ENCODE assay signal across 9 cellular contexts in the genomic region with DNA sequence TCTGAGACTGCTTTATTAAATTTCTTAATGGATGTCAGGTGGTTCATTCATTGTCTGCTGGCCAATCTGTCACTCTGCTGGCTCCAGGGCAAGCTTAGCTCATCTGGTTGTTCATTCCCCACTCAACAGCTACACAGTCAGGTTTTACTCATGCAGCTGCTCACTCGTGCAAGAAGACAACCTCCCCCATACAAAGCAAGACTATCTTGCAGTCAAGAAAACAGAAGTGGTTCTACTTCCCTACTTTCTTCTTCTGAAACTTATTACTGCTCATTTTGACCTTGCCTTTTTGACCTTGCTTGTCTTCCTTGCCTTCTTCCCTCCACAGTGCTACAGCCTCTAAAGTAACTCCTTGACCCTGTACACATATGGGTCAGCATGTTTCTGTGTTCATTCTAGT.
A peak's percentile ranks its signal among the peaks of the same experiment; 100 is the strongest.
DNase-seq lines count a peak whose midpoint lies in the region; ATAC-seq, FAIRE-seq and TF ChIP-seq lines count a peak whose summit lies in the region.
"Had no signal": no experiment of that assay in that cellular context is flagged by ENCODE, and none has a peak within 500 bp of the region (broad histone marks: within the 10 kb centered on the region; RNA-seq: fewer than 3 reads in every experiment).

No MANE protein-coding gene starts in this region.

- peak; percentile 86 for DNase-seq in GM12864 (ENCODE audit: low read depth)
- peak; percentile 89 for DNase-seq in KBM-7
- peak; percentile 23 for DNase-seq in fibroblast of the aortic adventitia (ENCODE audit: low read depth)
- no peak for DNase-seq in mucosa of gallbladder (ENCODE audit: low spot score)
- DNase-seq in effector CD8-positive, alpha-beta T cell (lab: John Stamatoyannopoulos, UW): no peak
- no peak for DNase-seq in ovary
- no peak for DNase-seq in small intestine

- FAIRE-seq in small intestine (lab: Jason Lieb, UNC): no peak

- no peak for TF ChIP-seq CTCF in GM12864 (IDR thresholded peaks at IDR 0.05; ENCODE audit: low read depth, low read length, missing control alignments)
- no peak for TF ChIP-seq CTCF in fibroblast of the aortic adventitia (IDR thresholded peaks at IDR 0.05; ENCODE audit: insufficient read depth, low read length)
- TF ChIP-seq CTCF in ovary (IDR thresholded peaks at IDR 0.05): no peak

- in situ Hi-C loops in KBM-7 (cut with MboI; ENCODE audit: low pct_unique_long_range_greater_than_20kb, low sequenced_read_pairs): no loop called here

- H3K4me1 ChIP-seq in ovary (ENCODE audit: insufficient read depth) (no peaks in the 10 kb centered on the region), small intestine (ENCODE audit: control insufficient read depth in 2 of 2, insufficient read depth in 1 of 2, low read depth in 1 of 2, low read length in 1 of 2) (no peaks in the 10 kb centered on the region)

- no peak for TF ChIP-seq POLR2A in ovary (IDR thresholded peaks at IDR 0.05)

- H3K27ac ChIP-seq in ovary (no peak overlapping the region), small intestine (ENCODE audit: low read depth in 1 of 2, low read length in 1 of 2) (no peak overlapping the region)

- 29 to 45% (median 39%) methylated on average over 1 of the region's 1 CpG for WGBS in ovary, 3 donors
- WGBS in small intestine, 3 donors: 68 to 83% (median 69%) methylated on average over 1 of the region's 1 CpG

- H3K4me3 ChIP-seq in GM12864 (ENCODE audit: low read depth, low read length): no peak overlapping the region
- no peak overlapping the region for H3K4me3 ChIP-seq in fibroblast of the aortic adventitia (ENCODE audit: low read depth, low read length)
- no peak overlapping the region for H3K4me3 ChIP-seq in ovary
- no peak overlapping the region for H3K4me3 ChIP-seq in small intestine (ENCODE audit: low read depth in 1 of 2, low read length in 2 of 2)

- TF ChIP-seq EP300 in ovary (IDR thresholded peaks at IDR 0.05): no peak

- H3K27me3 ChIP-seq in ovary (no peaks in the 10 kb centered on the region), small intestine (ENCODE audit: control insufficient read depth in 2 of 2, insufficient read depth in 2 of 2, low read length in 2 of 2) (no peaks in the 10 kb centered on the region)

- peak; percentile 86 for ATAC-seq in GM21717 (IDR thresholded peaks at IDR 0.05; ENCODE audit: unreplicated experiment)
- ATAC-seq: naive thymus-derived CD8-positive, alpha-beta T cell had no signal

- intact Hi-C loops in ovary (cut with DNase I): no loop called here

- H3K36me3 ChIP-seq in ovary: no peaks in the 10 kb centered on the region
- peaks cover 0 to 8% of the 10 kb centered on the region in 2 donors for H3K36me3 ChIP-seq in small intestine (ENCODE audit: control insufficient read depth in 2 of 2, insufficient read depth in 2 of 2, low read length in 2 of 2)

- H3K9me3 ChIP-seq in ovary: no peaks in the 10 kb centered on the region
- peaks cover 1% of the 10 kb centered on the region for H3K9me3 ChIP-seq in small intestine (ENCODE audit: control insufficient read depth, low read depth)

Comparison
In these comparisons a context has a peak if more than half of its experiments do, and no peak if none do; other contexts are left out.
1. DNase-seq: peak in GM12864 (single experiment), KBM-7 (single experiment) and fibroblast of the aortic adventitia (single experiment); none in mucosa of gallbladder (single experiment), effector CD8-positive, alpha-beta T cell (single experiment), ovary (0 of 5) and small intestine (single experiment).